Comparison of ENCODE assay signal across 8 cellular contexts in the genomic region with DNA sequence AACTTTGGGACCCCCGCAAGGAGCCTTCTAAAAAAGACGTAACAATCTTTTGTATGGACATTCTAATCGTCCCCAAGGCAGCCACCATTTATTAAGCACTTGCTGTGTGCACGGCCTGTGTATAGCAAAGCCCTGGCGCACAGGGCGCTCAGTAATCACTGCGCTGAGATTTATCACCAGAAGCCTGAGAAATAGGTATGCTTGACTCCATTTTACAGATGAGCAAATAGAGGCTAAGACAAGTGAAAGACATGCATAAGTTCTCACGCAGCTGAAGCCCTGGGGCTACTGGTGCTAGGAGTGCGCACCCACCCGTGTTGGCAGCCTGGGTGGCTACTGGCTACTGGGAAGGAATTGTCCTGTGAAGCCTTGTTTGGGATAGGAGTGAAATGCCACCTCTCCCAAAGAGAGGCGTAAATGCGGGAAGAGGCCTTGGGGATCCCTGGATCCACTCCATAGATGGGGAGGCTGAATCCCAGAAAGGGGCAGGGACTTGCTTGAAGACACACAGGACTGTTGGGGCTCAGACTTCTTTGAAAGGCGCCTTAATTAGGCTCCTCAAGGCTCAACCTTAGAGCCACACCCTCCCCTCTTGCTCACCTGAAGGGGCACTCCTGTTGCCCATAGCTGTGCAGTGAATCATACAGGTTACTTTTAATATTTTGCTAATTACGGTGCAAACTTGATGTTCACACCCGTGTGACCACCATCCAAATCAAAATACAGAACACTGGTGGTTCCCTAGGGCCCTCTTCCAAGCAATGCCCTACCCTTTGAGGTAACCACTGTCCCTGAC. TPM values are rescaled to one million over a fixed set of nuclear protein-coding genes. Genes with fewer than 3 reads are reported as not detected.
A peak's percentile ranks its signal among the peaks of the same experiment; 100 is the strongest.
DNase-seq lines count a peak whose midpoint lies in the region; ATAC-seq, FAIRE-seq and TF ChIP-seq lines count a peak whose summit lies in the region.

No MANE protein-coding gene starts in this region.

- CTCF ChIA-PET in WTC11 (lab: Charles Lee), result no interaction called here

- ATAC-seq in Right ventricle myocardium superior (ENCODE audit: poor library complexity) (peak; percentile 2), left cardiac atrium (no peak), WTC11 (peak; percentile 8; the same call in 1 of the 2 replicates), right cardiac atrium (no peak), HG03520 (IDR thresholded peaks at IDR 0.05; ENCODE audit: unreplicated experiment) (no peak)
- ATAC-seq in stimulated activated effector memory CD8-positive, alpha-beta T cell treated with anti-CD3 and anti-CD28 coated beads, Interleukin-12 subunit alpha, Interleukin-12 subunit beta, amount 100 ng/mL, for 72 hours, result peak; percentile 27

- intact Hi-C loops in Right ventricle myocardium superior (cut with DNase I) (loop anchor here (10.0 kb wide), 1 partner anchor 89 kb away; no protein-coding TSS in a partner anchor), left cardiac atrium (cut with DNase I) (no loop called here), right cardiac atrium (cut with DNase I) (loop anchor here in 2 of 4 donors (10.0 kb wide), 1 partner anchor 129 kb away; a partner anchor contains a TSS)

- POLR2A ChIA-PET in WTC11 (lab: Charles Lee), result interaction anchor here (0.6 kb wide), 1 partner anchor 14 kb away, joined by 3 read pairs; no protein-coding TSS in a partner anchor

- 0 out of 2 replicates have a peak, but pooled peaks have one; percentile 11 for TF ChIP-seq CTCF in WTC11 (IDR thresholded peaks at IDR 0.05)

- no peak overlapping the region; the same call in 1 of the 2 replicates for H3K27ac Mint-ChIP-seq in WTC11
- peak overlapping the region; percentile 67 for H3K27ac Mint-ChIP-seq in stimulated activated effector memory CD8-positive, alpha-beta T cell treated with anti-CD3 and anti-CD28 coated beads, Interleukin-12 subunit alpha, Interleukin-12 subunit beta, amount 100 ng/mL, for 72 hours

- no peaks in the 10 kb centered on the region for H3K27me3 ChIP-seq in right cardiac atrium (ENCODE audit: control insufficient read depth, insufficient read depth)

- H3K9me3 ChIP-seq in right cardiac atrium (ENCODE audit: control insufficient read depth, low read length), result no peaks in the 10 kb centered on the region

- H3K4me3 ChIP-seq in right cardiac atrium (ENCODE audit: low read length), result peak overlapping the region; percentile 89

- peaks cover 30% of the 10 kb centered on the region for H3K4me1 Mint-ChIP-seq in WTC11
- peaks cover 43% of the 10 kb centered on the region for H3K4me1 Mint-ChIP-seq in stimulated activated effector memory CD8-positive, alpha-beta T cell treated with anti-CD3 and anti-CD28 coated beads, Interleukin-12 subunit alpha, Interleukin-12 subunit beta, amount 100 ng/mL, for 72 hours

- peaks cover 8% of the 10 kb centered on the region; the same call in 1 of the 2 replicates for H3K27me3 Mint-ChIP-seq in WTC11 (ENCODE audit: low read depth)

- peak overlapping the region; percentile 80 for H3K27ac ChIP-seq in right cardiac atrium (ENCODE audit: low read length)

- WGBS in right cardiac atrium, result 40% methylated on average over 15 of the region's 15 CpGs

- no peak for DNase-seq in Right ventricle myocardium superior
- DNase-seq in left cardiac atrium, result no peak
- no peak for DNase-seq in WTC11 (ENCODE audit: low spot score)
- peak in 1 of 3 donors; percentile 44 for DNase-seq in right cardiac atrium
- DNase-seq in stimulated activated effector memory CD8-positive, alpha-beta T cell treated with anti-CD3 and anti-CD28 coated beads, Interleukin-12 subunit alpha, Interleukin-12 subunit beta, amount 100 ng/mL, for 72 hours (ENCODE audit: low spot score in 2 of 2), result no peak
- no peak for DNase-seq in GM19239 (ENCODE audit: insufficient read length, low spot score)
- DNase-seq in cerebellar cortex (ENCODE audit: low spot score), result no peak

- no peaks in the 10 kb centered on the region for H3K36me3 Mint-ChIP-seq in WTC11
- no peaks in the 10 kb centered on the region for H3K36me3 Mint-ChIP-seq in stimulated activated effector memory CD8-positive, alpha-beta T cell treated with anti-CD3 and anti-CD28 coated beads, Interleukin-12 subunit alpha, Interleukin-12 subunit beta, amount 100 ng/mL, for 72 hours

- FAIRE-seq in GM19239 (lab: Jason Lieb, UNC), result no peak

- H3K4me3 Mint-ChIP-seq in WTC11, result peak overlapping the region; percentile 76
- peak overlapping the region; percentile 76 for H3K4me3 Mint-ChIP-seq in stimulated activated effector memory CD8-positive, alpha-beta T cell treated with anti-CD3 and anti-CD28 coated beads, Interleukin-12 subunit alpha, Interleukin-12 subunit beta, amount 100 ng/mL, for 72 hours

- H3K9me3 Mint-ChIP-seq in WTC11, result no peaks in the 10 kb centered on the region; the same call in 1 of the 2 replicates
- no peaks in the 10 kb centered on the region for H3K9me3 Mint-ChIP-seq in stimulated activated effector memory CD8-positive, alpha-beta T cell treated with anti-CD3 and anti-CD28 coated beads, Interleukin-12 subunit alpha, Interleukin-12 subunit beta, amount 100 ng/mL, for 72 hours

- peaks cover 3% of the 10 kb centered on the region for H3K4me1 ChIP-seq in right cardiac atrium (ENCODE audit: control insufficient read depth, insufficient read depth, low read length)

TF ChIP-seq in WTC11, 78 proteins besides CTCF, POLR2A, EP300 and RAD21:
- TF ChIP-seq, protein P1, sequence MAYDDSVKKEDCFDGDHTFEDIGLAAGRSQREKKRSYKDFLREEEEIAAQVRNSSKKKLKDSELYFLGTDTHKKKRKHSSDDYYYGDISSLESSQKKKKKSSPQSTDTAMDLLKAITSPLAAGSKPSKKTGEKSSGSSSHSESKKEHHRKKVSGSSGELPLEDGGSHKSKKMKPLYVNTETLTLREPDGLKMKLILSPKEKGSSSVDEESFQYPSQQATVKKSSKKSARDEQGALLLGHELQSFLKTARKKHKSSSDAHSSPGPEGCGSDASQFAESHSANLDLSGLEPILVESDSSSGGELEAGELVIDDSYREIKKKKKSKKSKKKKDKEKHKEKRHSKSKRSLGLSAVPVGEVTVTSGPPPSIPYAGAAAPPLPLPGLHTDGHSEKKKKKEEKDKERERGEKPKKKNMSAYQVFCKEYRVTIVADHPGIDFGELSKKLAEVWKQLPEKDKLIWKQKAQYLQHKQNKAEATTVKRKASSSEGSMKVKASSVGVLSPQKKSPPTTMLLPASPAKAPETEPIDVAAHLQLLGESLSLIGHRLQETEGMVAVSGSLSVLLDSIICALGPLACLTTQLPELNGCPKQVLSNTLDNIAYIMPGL (CRISPR knock-in tag; IDR thresholded peaks at IDR 0.05), result no peak
- TF ChIP-seq ZNF263 (CRISPR knock-in tag; IDR thresholded peaks at IDR 0.05; ENCODE audit: low read depth), result no peak

RNA-seq across cellular contexts. Expression of a gene that starts 0.6 kb away (rescaled TPM):
- 19.1 TPM for total RNA-seq in Right ventricle myocardium superior
- 10 to 100 TPM in 1 of 2 donors, 1 to 10 TPM in 1; 8.6 to 19.4 TPM for total RNA-seq in left cardiac atrium
- total RNA-seq in WTC11 (2021), result 10.1 to 11.2 TPM (median 11.1 TPM) in 3 replicates
- total RNA-seq in right cardiac atrium, result 10 to 100 TPM in 3 of 4 donors, 1 to 10 TPM in 1; 8.1 to 15.7 (median 12.1) TPM
- polyA plus RNA-seq in right cardiac atrium, result 10.9 TPM

RNA-seq across cellular contexts. Expression of a gene that starts 30.7 kb away (rescaled TPM):
- total RNA-seq in Right ventricle myocardium superior (30.8 TPM), left cardiac atrium (10 to 100 TPM; 38.9 to 64.7 TPM), WTC11 (2021) (33.7 to 39.7 TPM (median 35.3 TPM) in 3 replicates), right cardiac atrium (10 to 100 TPM; 29.6 to 61.2 (median 41.1) TPM)
- 36.8 TPM for polyA plus RNA-seq in right cardiac atrium

RNA-seq across cellular contexts. Expression of a gene that starts 39.9 kb away (rescaled TPM):
- 31.9 TPM for total RNA-seq in Right ventricle myocardium superior
- total RNA-seq in left cardiac atrium, result 10 to 100 TPM; 26.7 to 27.3 TPM
- total RNA-seq in WTC11 (2021), result 32.9 to 37.0 TPM (median 33.9 TPM) in 3 replicates
- 10 to 100 TPM; 26.2 to 30.7 (median 27.5) TPM for total RNA-seq in right cardiac atrium
- 46.2 TPM for polyA plus RNA-seq in right cardiac atrium

Comparison
In these comparisons a context has a peak if more than half of its experiments do, and no peak if none do; other contexts are left out.
1. ATAC-seq: peak in Right ventricle myocardium superior (single experiment), WTC11 (single experiment) and stimulated activated effector memory CD8-positive, alpha-beta T cell treated with anti-CD3 and anti-CD28 coated beads, Interleukin-12 subunit alpha, Interleukin-12 subunit beta, amount 100 ng/mL, for 72 hours (single experiment); none in left cardiac atrium (0 of 2), right cardiac atrium (0 of 2) and HG03520 (single experiment).